In the genomic region with DNA sequence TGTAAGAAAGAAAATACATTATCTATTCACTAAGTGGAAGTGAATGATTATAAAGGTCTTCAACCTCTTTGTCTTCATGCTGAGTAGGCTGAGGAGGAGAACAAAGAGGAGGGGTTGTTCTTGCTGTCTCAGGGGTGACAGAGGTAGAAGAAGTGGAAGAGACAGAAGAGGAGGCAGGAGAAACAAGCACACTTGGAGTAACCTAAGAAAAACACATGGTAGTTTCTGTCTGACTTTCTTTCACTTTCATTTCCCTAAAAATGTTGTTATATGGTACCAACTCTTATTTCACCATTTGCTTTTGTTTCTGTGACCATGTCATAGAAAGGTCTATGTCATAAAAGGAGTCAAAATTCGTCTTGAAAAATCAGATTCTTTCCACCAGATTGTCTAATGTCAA, we compare ENCODE assay signal across 9 cellular contexts.
DNase-seq lines count a peak whose midpoint lies in the region; ATAC-seq and TF ChIP-seq lines count a peak whose summit lies in the region.
"Had no signal": no experiment of that assay in that cellular context is flagged by ENCODE, and none has a peak within 500 bp of the region (broad histone marks: within the 10 kb centered on the region; RNA-seq: fewer than 3 reads in every experiment).

No MANE protein-coding gene starts in this region.

- H3K27me3 Mint-ChIP-seq in dendritic cell treated with granulocyte-macrophage colony-stimulating factor and Interleukin-4, amounts not matched to agents 40 ng/mL and 50 ng/mL, for 4 days: no peaks in the 10 kb centered on the region
- H3K27me3 Mint-ChIP-seq in endodermal cell (ENCODE audit: insufficient read depth): no peaks in the 10 kb centered on the region

- no peak overlapping the region for H3K9ac ChIP-seq in endodermal cell (ENCODE audit: extremely low read depth, low read length, poor library complexity, severe bottlenecking)

- ATAC-seq in GM18499 (IDR thresholded peaks at IDR 0.05; ENCODE audit: insufficient read depth, unreplicated experiment) (peak; percentile 100), GM21576 (IDR thresholded peaks at IDR 0.05; ENCODE audit: unreplicated experiment) (peak; percentile 99), HG03520 (IDR thresholded peaks at IDR 0.05; ENCODE audit: unreplicated experiment) (peak; percentile 98), gastrocnemius medialis (no peak), left ventricle myocardium superior (no peak)

- TF ChIP-seq POLR2A in gastrocnemius medialis (IDR thresholded peaks at IDR 0.05): no peak

- H3K9me3 ChIP-seq in gastrocnemius medialis (no peaks in the 10 kb centered on the region), endodermal cell (ENCODE audit: control insufficient read depth, low read length) (no peaks in the 10 kb centered on the region)
- H3K9me3 ChIP-seq: SJSA1 had no signal

- H3K27me3 ChIP-seq in gastrocnemius medialis (no peaks in the 10 kb centered on the region), endodermal cell (ENCODE audit: control insufficient read depth, insufficient read depth, low read length, poor library complexity, severe bottlenecking) (no peaks in the 10 kb centered on the region)
- H3K27me3 ChIP-seq: SJSA1 had no signal

- H3K36me3 Mint-ChIP-seq in dendritic cell treated with granulocyte-macrophage colony-stimulating factor and Interleukin-4, amounts not matched to agents 40 ng/mL and 50 ng/mL, for 4 days (ENCODE audit: low read depth): no peaks in the 10 kb centered on the region
- H3K36me3 Mint-ChIP-seq in endodermal cell (ENCODE audit: low read depth): no peaks in the 10 kb centered on the region

- no peaks in the 10 kb centered on the region for H3K36me3 ChIP-seq in gastrocnemius medialis
- no peaks in the 10 kb centered on the region for H3K36me3 ChIP-seq in endodermal cell (ENCODE audit: control insufficient read depth, insufficient read depth, low read length)
- H3K36me3 ChIP-seq: SJSA1 had no signal

- H3K27ac ChIP-seq in gastrocnemius medialis (no peak overlapping the region), endodermal cell (ENCODE audit: low read depth, low read length) (no peak overlapping the region)
- H3K27ac ChIP-seq: SJSA1 had no signal

- DNase-seq in gastrocnemius medialis (no peak), endodermal cell (no peak), left ventricle myocardium superior (no peak), hippocampal formation (lab: John Stamatoyannopoulos, UW) (no peak)

- intact Hi-C loops in dendritic cell treated with granulocyte-macrophage colony-stimulating factor and Interleukin-4, amounts not matched to agents 40 ng/mL and 50 ng/mL, for 4 days (cut with micrococcal nuclease): no loop called here
- intact Hi-C loops in gastrocnemius medialis (cut with DNase I; ENCODE audit: low total_unique reads): no loop called here
- intact Hi-C loops in left ventricle myocardium superior (cut with micrococcal nuclease): no loop called here

- H3K4me1 ChIP-seq in gastrocnemius medialis: no peaks in the 10 kb centered on the region
- H3K4me1 ChIP-seq in endodermal cell (ENCODE audit: control insufficient read depth, insufficient read depth, low read length): no peaks in the 10 kb centered on the region
- H3K4me1 ChIP-seq: SJSA1 had no signal

- TF ChIP-seq CTCF in gastrocnemius medialis (IDR thresholded peaks at IDR 0.05 in 4 of 5, conservative IDR thresholded peaks at IDR 0.05 in 1 of 5) (no peak), endodermal cell (conservative IDR thresholded peaks at IDR 0.05) (no peak)

- in situ Hi-C loops in gastrocnemius medialis (cut with MboI; ENCODE audit: low sequenced_read_pairs in 4 of 4): no loop called here

- H3K4me3 Mint-ChIP-seq in dendritic cell treated with granulocyte-macrophage colony-stimulating factor and Interleukin-4, amounts not matched to agents 40 ng/mL and 50 ng/mL, for 4 days: no peak overlapping the region
- H3K4me3 Mint-ChIP-seq in endodermal cell: no peak overlapping the region

- H3K9me3 Mint-ChIP-seq in dendritic cell treated with granulocyte-macrophage colony-stimulating factor and Interleukin-4, amounts not matched to agents 40 ng/mL and 50 ng/mL, for 4 days: no peaks in the 10 kb centered on the region
- H3K9me3 Mint-ChIP-seq in endodermal cell: no peaks in the 10 kb centered on the region

- H3K4me1 Mint-ChIP-seq in dendritic cell treated with granulocyte-macrophage colony-stimulating factor and Interleukin-4, amounts not matched to agents 40 ng/mL and 50 ng/mL, for 4 days (ENCODE audit: low read depth): peaks cover 21% of the 10 kb centered on the region
- H3K4me1 Mint-ChIP-seq in endodermal cell: peaks cover 8% of the 10 kb centered on the region

- H3K4me3 ChIP-seq in gastrocnemius medialis: no peak overlapping the region
- H3K4me3 ChIP-seq in endodermal cell (ENCODE audit: low read length): no peak overlapping the region
- H3K4me3 ChIP-seq: SJSA1 had no signal

- peak overlapping the region; percentile 69 for H3K27ac Mint-ChIP-seq in dendritic cell treated with granulocyte-macrophage colony-stimulating factor and Interleukin-4, amounts not matched to agents 40 ng/mL and 50 ng/mL, for 4 days
- H3K27ac Mint-ChIP-seq in endodermal cell: no peak overlapping the region

- 79 to 94% methylated on average over 1 of the region's 1 CpG for WGBS in endodermal cell (ENCODE audit: insufficient coverage in 1 of 2, insufficient read length in 1 of 2), 2 experiments

Comparison
In these comparisons a context has a peak if more than half of its experiments do, and no peak if none do; other contexts are left out.
1. ATAC-seq: peak in GM18499 (single experiment), GM21576 (single experiment) and HG03520 (single experiment); none in gastrocnemius medialis (0 of 2) and left ventricle myocardium superior (single experiment).